17 cellular contexts compared by ENCODE assay signal in the genomic region with DNA sequence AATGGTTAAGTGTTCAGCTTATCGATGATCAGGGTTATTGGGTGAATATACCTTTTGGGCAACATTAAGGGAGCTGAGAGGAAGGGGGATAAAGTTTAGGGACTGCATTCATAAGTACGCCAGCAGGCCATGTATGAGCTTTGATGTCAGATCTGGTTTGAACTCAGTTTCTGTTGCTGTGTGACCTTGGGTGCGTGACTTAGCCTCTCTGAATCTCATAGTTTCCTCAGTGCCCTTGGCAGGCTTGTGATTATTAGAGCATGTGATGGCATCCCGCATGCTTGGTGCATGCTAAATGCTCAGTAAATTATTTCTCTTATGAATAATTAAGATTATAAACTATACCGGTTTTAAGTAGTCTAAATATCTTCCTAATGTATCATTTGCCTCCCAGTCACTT.
"Had no signal": no experiment of that assay in that cellular context is flagged by ENCODE, and none has a peak within 500 bp of the region (broad histone marks: within the 10 kb centered on the region; RNA-seq: fewer than 3 reads in every experiment).

No MANE protein-coding gene starts in this region.

- H3K9me3 ChIP-seq: left lung, prostate gland had no signal

- FAIRE-seq: colon, frontal cortex had no signal

- DNase-seq: activated naive CD4-positive, alpha-beta T cell treated with anti-CD3 and anti-CD28 coated beads, Interleukin-2, amount 10 ng/mL, durations not matched to agents 7 days and 5 days; activated naive CD8-positive, alpha-beta T cell treated with anti-CD3 and anti-CD28 coated beads, Interleukin-2, amount 50 U/mL, for 24 hours; aorta; brain microvascular endothelial cell; central memory CD4-positive, alpha-beta T cell; hypothalamus; islet precursor cell; left lung; right cardiac atrium; stimulated activated CD4-positive, alpha-beta T cell treated with anti-CD3 and anti-CD28 coated beads, Interleukin-4, amount 100 ng/mL, for 1 hour had no signal

- ATAC-seq: activated CD4-positive, CD25-positive, alpha-beta regulatory T cell treated with anti-CD3 and anti-CD28 coated beads, Interleukin-2, amount 50 U/mL, for 24 hours; activated naive CD8-positive, alpha-beta T cell treated with anti-CD3 and anti-CD28 coated beads, Interleukin-2, amount 50 U/mL, for 24 hours; left lung; right cardiac atrium had no signal

- H3K27ac Mint-ChIP-seq: activated naive CD4-positive, alpha-beta T cell treated with anti-CD3 and anti-CD28 coated beads, Interleukin-2, amount 10 ng/mL, durations not matched to agents 7 days and 5 days; activated naive CD8-positive, alpha-beta T cell treated with anti-CD3 and anti-CD28 coated beads, Interleukin-2, amount 50 U/mL, for 24 hours; memory B cell had no signal

- H3K27me3 ChIP-seq: brain microvascular endothelial cell, left lung had no signal

- H3K4me2 ChIP-seq: smooth muscle cell had no signal

- H3K36me3 Mint-ChIP-seq: memory B cell had no signal

- H3K9me3 Mint-ChIP-seq: activated naive CD4-positive, alpha-beta T cell treated with anti-CD3 and anti-CD28 coated beads, Interleukin-2, amount 10 ng/mL, durations not matched to agents 7 days and 5 days; activated naive CD8-positive, alpha-beta T cell treated with anti-CD3 and anti-CD28 coated beads, Interleukin-2, amount 50 U/mL, for 24 hours; memory B cell; neural crest cell had no signal

- H3K27me3 Mint-ChIP-seq: activated naive CD8-positive, alpha-beta T cell treated with anti-CD3 and anti-CD28 coated beads, Interleukin-2, amount 50 U/mL, for 24 hours; memory B cell had no signal

- H3K36me3 ChIP-seq: brain microvascular endothelial cell, left lung, prostate gland had no signal

- H3K27ac ChIP-seq: brain microvascular endothelial cell, prostate gland had no signal

- H3K4me3 Mint-ChIP-seq: activated naive CD4-positive, alpha-beta T cell treated with anti-CD3 and anti-CD28 coated beads, Interleukin-2, amount 10 ng/mL, durations not matched to agents 7 days and 5 days; activated naive CD8-positive, alpha-beta T cell treated with anti-CD3 and anti-CD28 coated beads, Interleukin-2, amount 50 U/mL, for 24 hours; memory B cell had no signal

- H3K4me3 ChIP-seq: prostate gland, smooth muscle cell had no signal
